In genomic region chr1:33849206-33849605, GRCh38 we compare ENCODE assay signal across 22 cellular contexts. TPM values are rescaled to one million over a fixed set of nuclear protein-coding genes. Genes with fewer than 3 reads are reported as not detected.
A peak's percentile ranks its signal among the peaks of the same experiment; 100 is the strongest.
DNase-seq lines count a peak whose midpoint lies in the region; ATAC-seq, FAIRE-seq and TF ChIP-seq lines count a peak whose summit lies in the region.
"Had no signal": no experiment of that assay in that cellular context is flagged by ENCODE, and none has a peak within 500 bp of the region (broad histone marks: within the 10 kb centered on the region; RNA-seq: fewer than 3 reads in every experiment).

No MANE protein-coding gene starts in this region.

- H3K23ac ChIP-seq in mesendoderm (ENCODE audit: low read length), result no peak overlapping the region

- peak overlapping the region; percentile 6 for H4K8ac ChIP-seq in mesendoderm (ENCODE audit: low read depth, low read length)

- peaks cover 41% of the 10 kb centered on the region for H4K20me1 ChIP-seq in astrocyte (ENCODE audit: insufficient read depth, low read length)
- H4K20me1 ChIP-seq: BLaER1 had no signal

- H3K36me3 ChIP-seq in HUES48 (ENCODE audit: control insufficient read depth, insufficient read depth, low read length) (no peaks in the 10 kb centered on the region; the same call in 1 of the 2 replicates), astrocyte (ENCODE audit: insufficient read depth, low read length) (no peaks in the 10 kb centered on the region), mesendoderm (ENCODE audit: control insufficient read depth, insufficient read depth, low read length) (no peaks in the 10 kb centered on the region)
- H3K36me3 ChIP-seq: BLaER1 had no signal

- H3K4me3 ChIP-seq in HUES48 (ENCODE audit: low read depth, low read length) (no peak overlapping the region), astrocyte (ENCODE audit: insufficient read depth, low read depth, low read length) (no peak overlapping the region), mesendoderm (ENCODE audit: low read length) (no peak overlapping the region)
- H3K4me3 ChIP-seq: BLaER1 had no signal

- DNase-seq in activated naive CD4-positive, alpha-beta T cell treated with anti-CD3 and anti-CD28 coated beads, Interleukin-2, amount 50 U/mL, for 72 hours (ENCODE audit: low spot score in 2 of 2), result no peak
- no peak for DNase-seq in activated naive CD4-positive, alpha-beta T cell treated with Interleukin-2 at 50 U/mL for 16 hours
- no peak for DNase-seq in astrocyte (ENCODE audit: low read depth)
- DNase-seq in mesendoderm, result no peak
- no peak for DNase-seq in COR-L47 (lab: John Stamatoyannopoulos, UW)
- DNase-seq: CD8-positive, alpha-beta T cell; DMS79; NCI-H1105 treated with DMSO at 0.1 percent for 48 hours; NCI-H1694; NCI-H2081 treated with DMSO at 0.1 percent for 48 hours; NCI-H446 treated with DMSO at 0.1 percent for 48 hours; NK-92 treated with Interleukin-12 subunit alpha and Interleukin-12 subunit beta, amount 100 ng/mL, for 24 hours; Right ventricle myocardium superior had no signal

- peaks cover 5% of the 10 kb centered on the region for H3K27me3 Mint-ChIP-seq in astrocyte (ENCODE audit: low read depth, unreplicated experiment)

- peak overlapping the region; percentile 35 for H3K18ac ChIP-seq in mesendoderm (ENCODE audit: low read length)

- peak overlapping the region; percentile 5 for H3K56ac ChIP-seq in mesendoderm (ENCODE audit: low read length)

- H2BK15ac ChIP-seq in mesendoderm (replicated peaks; ENCODE audit: low read depth), result no peak overlapping the region

- no peak overlapping the region for H3K27ac Mint-ChIP-seq in activated naive CD4-positive, alpha-beta T cell treated with anti-CD3 and anti-CD28 coated beads, Interleukin-2, amount 50 U/mL, for 72 hours
- no peak overlapping the region for H3K27ac Mint-ChIP-seq in astrocyte (ENCODE audit: unreplicated experiment)
- H3K27ac Mint-ChIP-seq: CD8-positive, alpha-beta T cell had no signal

- no peaks in the 10 kb centered on the region for H3K9me3 ChIP-seq in HUES48 (ENCODE audit: control insufficient read depth, insufficient read depth, low read length)
- H3K9me3 ChIP-seq in astrocyte (ENCODE audit: insufficient read depth, low read depth, low read length), result no peaks in the 10 kb centered on the region
- H3K9me3 ChIP-seq: BLaER1 had no signal

- ATAC-seq in activated naive CD4-positive, alpha-beta T cell treated with anti-CD3 and anti-CD28 coated beads, Interleukin-2, amount 50 U/mL, for 72 hours, result peak; percentile 24 to 92
- ATAC-seq in HG02884 (IDR thresholded peaks at IDR 0.05; ENCODE audit: unreplicated experiment) (no peak), GM21529 (IDR thresholded peaks at IDR 0.05; ENCODE audit: unreplicated experiment) (no peak)
- ATAC-seq: CD8-positive, alpha-beta T cell; HCT116 had no signal

- H2AK5ac ChIP-seq in mesendoderm (ENCODE audit: low read length), result peak overlapping the region; percentile 47

- H3K4me3 Mint-ChIP-seq in astrocyte (ENCODE audit: unreplicated experiment), result no peak overlapping the region
- H3K4me3 Mint-ChIP-seq: CD8-positive, alpha-beta T cell had no signal

- no peak overlapping the region for H2AFZ ChIP-seq in astrocyte (ENCODE audit: low read depth, low read length)

- FAIRE-seq in astrocyte (lab: Jason Lieb, UNC), result peak; percentile 37
- FAIRE-seq: RCC 7860 had no signal

- no peaks in the 10 kb centered on the region for H3K36me3 Mint-ChIP-seq in activated naive CD4-positive, alpha-beta T cell treated with anti-CD3 and anti-CD28 coated beads, Interleukin-2, amount 50 U/mL, for 72 hours
- H3K36me3 Mint-ChIP-seq in astrocyte (ENCODE audit: low read depth, unreplicated experiment), result no peaks in the 10 kb centered on the region
- H3K36me3 Mint-ChIP-seq: CD8-positive, alpha-beta T cell had no signal

- no peaks in the 10 kb centered on the region for H3K9me3 Mint-ChIP-seq in activated naive CD4-positive, alpha-beta T cell treated with anti-CD3 and anti-CD28 coated beads, Interleukin-2, amount 50 U/mL, for 72 hours
- H3K9me3 Mint-ChIP-seq in astrocyte (ENCODE audit: unreplicated experiment), result peaks cover under 1% of the 10 kb centered on the region
- H3K9me3 Mint-ChIP-seq: CD8-positive, alpha-beta T cell had no signal

- H3K9ac ChIP-seq in HUES48 (ENCODE audit: low read depth, low read length) (no peak overlapping the region), astrocyte (ENCODE audit: low read length) (no peak overlapping the region), mesendoderm (ENCODE audit: low read length) (no peak overlapping the region)
- H3K9ac ChIP-seq: BLaER1 had no signal

- no peaks in the 10 kb centered on the region for H3K27me3 ChIP-seq in HUES48 (ENCODE audit: control insufficient read depth, insufficient read depth, low read length)
- no peaks in the 10 kb centered on the region for H3K27me3 ChIP-seq in astrocyte (ENCODE audit: insufficient read depth, low read length)
- no peaks in the 10 kb centered on the region for H3K27me3 ChIP-seq in mesendoderm (ENCODE audit: insufficient read depth, low read length, poor library complexity)
- H3K27me3 ChIP-seq: BLaER1 had no signal

- peak overlapping the region; percentile 98 for H3K4ac ChIP-seq in mesendoderm (ENCODE audit: low read depth, low read length)

- H3K27ac ChIP-seq in HUES48 (ENCODE audit: low read depth, low read length) (peak overlapping the region; percentile 14), astrocyte (ENCODE audit: low read depth, low read length) (no peak overlapping the region), mesendoderm (ENCODE audit: low read depth, low read length) (peak overlapping the region; percentile 26)
- H3K27ac ChIP-seq: BLaER1 had no signal

- H3K79me2 ChIP-seq in astrocyte (ENCODE audit: insufficient read depth, low read length), result no peaks in the 10 kb centered on the region
- H3K79me2 ChIP-seq in mesendoderm (ENCODE audit: control insufficient read depth, insufficient read depth, low read length), result no peaks in the 10 kb centered on the region

- H2BK120ac ChIP-seq in mesendoderm (ENCODE audit: low read depth, low read length), result peak overlapping the region; percentile 18

- H3K4me1 ChIP-seq in HUES48 (ENCODE audit: control insufficient read depth, insufficient read depth, low read length), result peaks cover 34% of the 10 kb centered on the region
- no peaks in the 10 kb centered on the region for H3K4me1 ChIP-seq in astrocyte (ENCODE audit: insufficient read depth, low read length)
- peaks cover 29% of the 10 kb centered on the region for H3K4me1 ChIP-seq in mesendoderm (ENCODE audit: control insufficient read depth, low read depth, low read length)
- H3K4me1 ChIP-seq: BLaER1 had no signal

- H3K4me1 Mint-ChIP-seq in astrocyte (ENCODE audit: low read depth, unreplicated experiment), result no peaks in the 10 kb centered on the region

- H3K4me2 ChIP-seq in astrocyte (ENCODE audit: low read length) (no peak overlapping the region), mesendoderm (ENCODE audit: low read length) (no peak overlapping the region)
- H3K4me2 ChIP-seq: BLaER1 had no signal

- WGBS in mesendoderm (ENCODE audit: extremely low coverage, insufficient coverage, low lambda C conversion rate), result no CpG with 5 or more reads among the region's 1 CpG

- peak overlapping the region; percentile 36 for H2BK5ac ChIP-seq in mesendoderm (ENCODE audit: low read length)

- H4K5ac ChIP-seq in mesendoderm (ENCODE audit: low read length), result no peak overlapping the region

- TF ChIP-seq CTCF in astrocyte (IDR thresholded peaks at IDR 0.05; ENCODE audit: insufficient read depth, low read depth, low read length), result no peak

- H3K79me1 ChIP-seq in mesendoderm (ENCODE audit: low read length), result peaks cover 3% of the 10 kb centered on the region

RNA-seq across cellular contexts. Expression of gene HMGB4, which starts 14.7 kb away (rescaled TPM):
- total RNA-seq in activated naive CD4-positive, alpha-beta T cell treated with anti-CD3 and anti-CD28 coated beads, Interleukin-2, amount 50 U/mL, for 72 hours, result not detected
- total RNA-seq in astrocyte, result not detected in 2 replicates
- 0.01 TPM for polyA plus RNA-seq in mesendoderm (2013, experiment 1 of 2)
- 0.03 TPM for polyA plus RNA-seq in mesendoderm (2013, experiment 2 of 2)
- total RNA-seq: A673; CD8-positive, alpha-beta T cell; G401; OCI-LY7; Right ventricle myocardium superior had no signal

Comparison
In these comparisons a context has a peak if more than half of its experiments do, and no peak if none do; other contexts are left out.
1. ATAC-seq: peak in activated naive CD4-positive, alpha-beta T cell treated with anti-CD3 and anti-CD28 coated beads, Interleukin-2, amount 50 U/mL, for 72 hours (2 of 2); none in HG02884 (single experiment) and GM21529 (single experiment).